Comparison of ENCODE assay signal across 21 cellular contexts in genomic region chr7:151917791-151918311, GRCh38. TPM values are rescaled to one million over a fixed set of nuclear protein-coding genes. Genes with fewer than 3 reads are reported as not detected.
DNase-seq lines count a peak whose midpoint lies in the region; ATAC-seq, FAIRE-seq and TF ChIP-seq lines count a peak whose summit lies in the region.
"Had no signal": no experiment of that assay in that cellular context is flagged by ENCODE, and none has a peak within 500 bp of the region (broad histone marks: within the 10 kb centered on the region; RNA-seq: fewer than 3 reads in every experiment).

No MANE protein-coding gene starts in this region.

- no peaks in the 10 kb centered on the region for H3K27me3 ChIP-seq in colonic mucosa
- H3K27me3 ChIP-seq in HepG2 (ENCODE audit: control insufficient read depth in 1 of 2, insufficient read depth in 2 of 2, low read length in 2 of 2) = 0 out of 5 replicates have a peak, but pooled peaks cover 0 to 2% of the 10 kb centered on the region in 2 experiments
- no peaks in the 10 kb centered on the region for H3K27me3 ChIP-seq in transverse colon
- no peaks in the 10 kb centered on the region for H3K27me3 ChIP-seq in uterus
- H3K27me3 ChIP-seq: testis had no signal

- DNase-seq in NOMO-1 treated with DMSO at 0.1 percent for 48 hours (lab: John Stamatoyannopoulos, UW; ENCODE audit: unreplicated experiment) = peak; percentile 39
- DNase-seq in NOMO-1 treated with dmso at 0.1 percent for 144 hours (lab: John Stamatoyannopoulos, UW; ENCODE audit: unreplicated experiment) = no peak
- DNase-seq in colonic mucosa = peak; percentile 84
- DNase-seq in HepG2 (ENCODE audit: low spot score) = no peak
- peak; percentile 74 for DNase-seq in transverse colon
- DNase-seq in DMS79 treated with DMSO at 0.1 percent for 48 hours (lab: John Stamatoyannopoulos, UW) = no peak
- no peak for DNase-seq in NAMALWA (ENCODE audit: low spot score)
- no peak for DNase-seq in uterus
- DNase-seq: activated naive CD4-positive, alpha-beta T cell treated with anti-CD3 and anti-CD28 coated beads, Interleukin-2, amount 10 ng/mL, durations not matched to agents 7 days and 5 days; CD4-positive, CD25-positive, alpha-beta regulatory T cell; DND-41; NCI-H1694 treated with DMSO at 0.1 percent for 48 hours; NCI-H526; stimulated activated CD4-positive, alpha-beta T cell treated with anti-CD3 and anti-CD28 coated beads, Interleukin-1b, Interleukin-23, amount 100 ng/mL, for 48 hours; testis had no signal

- CTCF ChIA-PET in HepG2 (lab: Yijun Ruan, JAX; ENCODE audit: low intra/inter-chr PET ratio, low total read pairs) = no interaction called here

- POLR2A ChIA-PET in HepG2 (lab: Yijun Ruan, JAX) = no interaction called here

- TF ChIP-seq EP300 in HepG2 (IDR thresholded peaks at IDR 0.05; ENCODE audit: low read depth in 2 of 2, low read length in 2 of 2) = no peak
- no peak for TF ChIP-seq EP300 in HepG2 (CRISPR knock-in tag; IDR thresholded peaks at IDR 0.05; ENCODE audit: borderline replicate concordance)
- no peak for TF ChIP-seq EP300 in transverse colon (IDR thresholded peaks at IDR 0.05; ENCODE audit: low read depth)

- no TSS peak for BruUV-seq in HepG2 (replicated peaks; lab: Mats Ljungman, UMichigan)

- H2AFZ ChIP-seq in HepG2 (ENCODE audit: low read length) = no peak overlapping the region

- H3K4me1 ChIP-seq in colonic mucosa (peaks cover 20% of the 10 kb centered on the region), HepG2 (ENCODE audit: insufficient read depth, low read length) (peaks cover 10% of the 10 kb centered on the region), transverse colon (peaks cover 0 to 35% (median 25%) of the 10 kb centered on the region in 4 donors), uterus (no peaks in the 10 kb centered on the region)
- H3K4me1 ChIP-seq: testis had no signal

- H3K36me3 ChIP-seq in colonic mucosa = no peaks in the 10 kb centered on the region
- H3K36me3 ChIP-seq in HepG2 (replicated peaks in 1 of 2; ENCODE audit: control insufficient read depth in 1 of 2, insufficient read depth in 2 of 2, low read length in 2 of 2) = no peaks in the 10 kb centered on the region
- no peaks in the 10 kb centered on the region for H3K36me3 ChIP-seq in transverse colon
- no peaks in the 10 kb centered on the region for H3K36me3 ChIP-seq in uterus

- H3K9me3 ChIP-seq in colonic mucosa = peaks cover 5% of the 10 kb centered on the region
- peaks cover 8% of the 10 kb centered on the region; the same call in 1 of the 2 replicates for H3K9me3 ChIP-seq in HepG2 (ENCODE audit: low read length)
- peaks cover 9 to 14% of the 10 kb centered on the region in 2 donors for H3K9me3 ChIP-seq in transverse colon
- H3K9me3 ChIP-seq in uterus = no peaks in the 10 kb centered on the region
- H3K9me3 ChIP-seq: testis had no signal

- TF ChIP-seq POLR2A in HepG2 (IDR thresholded peaks at IDR 0.05; ENCODE audit: insufficient read depth in 1 of 2, low read depth in 2 of 2, low read length in 2 of 2) (no peak), transverse colon (IDR thresholded peaks at IDR 0.05) (no peak), uterus (IDR thresholded peaks at IDR 0.05) (no peak)

- H3K4me3 ChIP-seq in colonic mucosa (no peak overlapping the region), HepG2 (replicated peaks in 1 of 3; ENCODE audit: insufficient read depth in 1 of 3, low read depth in 2 of 3, low read length in 3 of 3) (no peak overlapping the region), transverse colon (no peak overlapping the region), uterus (no peak overlapping the region)
- H3K4me3 ChIP-seq: testis had no signal

- in situ Hi-C loops in HepG2 (cut with HindIII; ENCODE audit: extremely low pct_ligation_motif_present, low pct_unique_long_range_greater_than_20kb) = no loop called here
- in situ Hi-C loops in transverse colon (cut with MboI; ENCODE audit: low pct_ligation_motif_present in 1 of 4, low pct_unique_long_range_greater_than_20kb in 1 of 4, low sequenced_read_pairs in 3 of 4) = no loop called here

- peak; percentile 36; the same call in 1 of the 3 replicates for ATAC-seq in HepG2
- ATAC-seq: activated CD4-positive, CD25-positive, alpha-beta regulatory T cell treated with anti-CD3 and anti-CD28 coated beads, Interleukin-2, amount 50 U/mL, for 24 hours had no signal

- intact Hi-C loops in colonic mucosa (cut with DNase I) = no loop called here
- intact Hi-C loops in HepG2 (cut with micrococcal nuclease; ENCODE audit: unreplicated experiment) = no loop called here
- intact Hi-C loops in transverse colon (cut with DNase I; ENCODE audit: low total_unique reads) = no loop called here
- intact Hi-C loops in uterus (cut with DNase I; ENCODE audit: low total_unique reads) = no loop called here

- H3K27ac ChIP-seq in colonic mucosa (peak overlapping the region; percentile 58), HepG2 (ENCODE audit: extremely low read length, insufficient read depth, low read length) (no peak overlapping the region), transverse colon (peak overlapping the region; percentile 64 to 86 (median 75)), uterus (no peak overlapping the region)
- H3K27ac ChIP-seq: KMS-11, testis had no signal

- WGBS in HepG2 (ENCODE audit: low lambda C conversion rate) = 2% methylated on average over 6 of the region's 6 CpGs
- WGBS in transverse colon (ENCODE audit: low coverage in 1 of 2), 2 donors = 25 to 38% methylated on average over 5 to 6 of the region's 6 CpGs

- TF ChIP-seq RAD21 in HepG2 (CRISPR knock-in tag; IDR thresholded peaks at IDR 0.05) = no peak

- H3K9ac ChIP-seq in colonic mucosa (ENCODE audit: low read depth in 2 of 2, low read length in 2 of 2) (peak overlapping the region in 1 of 2 donors; percentile 12), HepG2 (ENCODE audit: insufficient read depth, low read depth, low read length) (no peak overlapping the region)
- H3K9ac ChIP-seq: KMS-11 had no signal

- H4K20me1 ChIP-seq in HepG2 (ENCODE audit: insufficient read depth, low read length) = no peaks in the 10 kb centered on the region

- H3K79me2 ChIP-seq in HepG2 (ENCODE audit: insufficient read depth, low read length) = no peaks in the 10 kb centered on the region

- no peak overlapping the region for H3K4me2 ChIP-seq in HepG2 (ENCODE audit: low read depth, low read length)
- H3K4me2 ChIP-seq: KMS-11 had no signal

- TF ChIP-seq CTCF in colonic mucosa (IDR thresholded peaks at IDR 0.05) = no peak
- TF ChIP-seq CTCF in HepG2 (CRISPR knock-in tag; IDR thresholded peaks at IDR 0.05) = no peak
- no peak for TF ChIP-seq CTCF in transverse colon (IDR thresholded peaks at IDR 0.05)
- TF ChIP-seq CTCF in uterus (IDR thresholded peaks at IDR 0.05) = no peak

- FAIRE-seq in HepG2 (lab: Jason Lieb, UNC) = no peak
- FAIRE-seq: A204.1 had no signal

RNA-seq across cellular contexts. Expression of gene GALNTL5, which starts 38.4 kb away (rescaled TPM):
- not detected for total RNA-seq in colonic mucosa
- total RNA-seq in HepG2 (2016; rRNA removed; fragmentation: Illumina TruSeq; extraction: Trizol) = not detected in 2 replicates
- not detected in 2 replicates for total RNA-seq in HepG2 (2016; cell fraction: cytosol; rRNA removed; fragmentation: Illumina TruSeq; extraction: Trizol; ENCODE audit: low read depth)
- total RNA-seq in HepG2 (2016; cell fraction: insoluble cytoplasmic fraction; rRNA removed; fragmentation: Illumina TruSeq; extraction: Trizol) = not detected in 2 replicates
- total RNA-seq in HepG2 (2016; cell fraction: membrane; rRNA removed; fragmentation: Illumina TruSeq; extraction: Trizol) = not detected in 2 replicates
- total RNA-seq in HepG2 (2016; cell fraction: nucleus; rRNA removed; fragmentation: Illumina TruSeq; extraction: Trizol) = not detected in 2 replicates
- not detected in 2 replicates for polyA plus RNA-seq in HepG2 (2011; rRNA removed)
- not detected in 2 replicates for polyA plus RNA-seq in HepG2 (2011; cell fraction: cytosol; rRNA removed)
- not detected in 2 replicates for polyA plus RNA-seq in HepG2 (2011; cell fraction: nucleus; rRNA removed)
- polyA plus RNA-seq in HepG2 (2012) = not detected in 2 replicates
- not detected in 2 replicates for polyA plus RNA-seq in HepG2 (2016; cell fraction: cytosol; fragmentation: Illumina TruSeq; extraction: Trizol; ENCODE audit: low read depth)
- polyA plus RNA-seq in HepG2 (2016; cell fraction: insoluble cytoplasmic fraction; fragmentation: Illumina TruSeq; extraction: Trizol; ENCODE audit: low read depth) = not detected in 2 replicates
- polyA plus RNA-seq in HepG2 (2016; cell fraction: membrane; fragmentation: Illumina TruSeq; extraction: Trizol; ENCODE audit: low read depth) = not detected in 2 replicates
- not detected in 2 replicates for polyA plus RNA-seq in HepG2 (2016; cell fraction: nucleus; fragmentation: Illumina TruSeq; extraction: Trizol; ENCODE audit: insufficient read depth, low read depth)
- not detected in 2 replicates for polyA minus RNA-seq in HepG2 (2011; rRNA and poly(A)+ RNA removed; ENCODE audit: low replicate concordance)
- polyA minus RNA-seq in HepG2 (2011; cell fraction: cytosol; rRNA and poly(A)+ RNA removed) = not detected in 2 replicates
- polyA minus RNA-seq in HepG2 (2011; cell fraction: nucleus; rRNA and poly(A)+ RNA removed) = not detected in 2 replicates
- not detected for total RNA-seq in transverse colon
- total RNA-seq in uterus = not detected
- total RNA-seq: CD4-positive, CD25-positive, alpha-beta regulatory T cell; lower leg skin; renal cortical epithelial cell; T-helper 1 cell treated with Interleukin-12 subunit alpha and Interleukin-12 subunit beta and Interleukin-4 antibody, amounts not matched to agents 30 ng/mL and 1 ng/mL, for 36 hours had no signal
- polyA plus RNA-seq: CD4-positive, CD25-positive, alpha-beta regulatory T cell had no signal

RNA-seq across cellular contexts. Expression of gene PRKAG2, which starts 40.9 kb away (rescaled TPM):
- total RNA-seq in colonic mucosa = 10 to 100 TPM; 36.3 to 42.0 TPM
- 1.1 and 1.3 TPM in 2 replicates for total RNA-seq in HepG2 (2016; rRNA removed; fragmentation: Illumina TruSeq; extraction: Trizol)
- total RNA-seq in HepG2 (2016; cell fraction: cytosol; rRNA removed; fragmentation: Illumina TruSeq; extraction: Trizol; ENCODE audit: low read depth) = 1.3 and 1.8 TPM in 2 replicates
- total RNA-seq in HepG2 (2016; cell fraction: insoluble cytoplasmic fraction; rRNA removed; fragmentation: Illumina TruSeq; extraction: Trizol) = 1.2 and 1.3 TPM in 2 replicates
- 2.2 and 2.3 TPM in 2 replicates for total RNA-seq in HepG2 (2016; cell fraction: membrane; rRNA removed; fragmentation: Illumina TruSeq; extraction: Trizol)
- 0.78 TPM in 2 replicates for total RNA-seq in HepG2 (2016; cell fraction: nucleus; rRNA removed; fragmentation: Illumina TruSeq; extraction: Trizol)
- polyA plus RNA-seq in HepG2 (2011; rRNA removed) = 0.85 and 0.90 TPM in 2 replicates
- 0.47 and 0.62 TPM in 2 replicates for polyA plus RNA-seq in HepG2 (2011; cell fraction: cytosol; rRNA removed)
- 0.83 and 1.2 TPM in 2 replicates for polyA plus RNA-seq in HepG2 (2011; cell fraction: nucleus; rRNA removed)
- polyA plus RNA-seq in HepG2 (2012) = 0.30 and 0.45 TPM in 2 replicates
- polyA plus RNA-seq in HepG2 (2016; cell fraction: cytosol; fragmentation: Illumina TruSeq; extraction: Trizol; ENCODE audit: low read depth) = 2.1 and 2.9 TPM in 2 replicates
- polyA plus RNA-seq in HepG2 (2016; cell fraction: insoluble cytoplasmic fraction; fragmentation: Illumina TruSeq; extraction: Trizol; ENCODE audit: low read depth) = 1.7 and 2.3 TPM in 2 replicates
- polyA plus RNA-seq in HepG2 (2016; cell fraction: membrane; fragmentation: Illumina TruSeq; extraction: Trizol; ENCODE audit: low read depth) = 3.3 and 3.5 TPM in 2 replicates
- polyA plus RNA-seq in HepG2 (2016; cell fraction: nucleus; fragmentation: Illumina TruSeq; extraction: Trizol; ENCODE audit: insufficient read depth, low read depth) = 2.0 and 3.4 TPM in 2 replicates
- polyA minus RNA-seq in HepG2 (2011; rRNA and poly(A)+ RNA removed; ENCODE audit: low replicate concordance) = 0.20 and 0.87 TPM in 2 replicates
- not detected in 2 replicates for polyA minus RNA-seq in HepG2 (2011; cell fraction: cytosol; rRNA and poly(A)+ RNA removed)
- polyA minus RNA-seq in HepG2 (2011; cell fraction: nucleus; rRNA and poly(A)+ RNA removed) = 0.75 and 0.77 TPM in 2 replicates
- 10 to 100 TPM; 25.1 to 57.8 (median 46.7) TPM for total RNA-seq in transverse colon
- 10 to 100 TPM; 15.1 to 66.2 (median 33.6) TPM for total RNA-seq in uterus

Comparison
In these comparisons a context has a peak if more than half of its experiments do, and no peak if none do; other contexts are left out.
1. DNase-seq: peak in NOMO-1 treated with DMSO at 0.1 percent for 48 hours (single experiment), colonic mucosa (single experiment) and transverse colon (single experiment); none in NOMO-1 treated with dmso at 0.1 percent for 144 hours (single experiment), HepG2 (single experiment), DMS79 treated with DMSO at 0.1 percent for 48 hours (single experiment), NAMALWA (single experiment) and uterus (0 of 2).
2. H3K27ac ChIP-seq: peak in colonic mucosa (single experiment) and transverse colon (4 of 4); none in HepG2 (single experiment) and uterus (0 of 2).
3. RNA of gene PRKAG2, which starts 40.9 kb away (total RNA-seq): 25.1 to 57.8 TPM in transverse colon, 15.1 to 66.2 TPM in uterus and 36.3 to 42.0 TPM in colonic mucosa; 0.78 to 2.3 TPM in HepG2; every median in the first group is over 4 times any median in the second.